ENCODE assay signal across 24 cellular contexts in the genomic region with DNA sequence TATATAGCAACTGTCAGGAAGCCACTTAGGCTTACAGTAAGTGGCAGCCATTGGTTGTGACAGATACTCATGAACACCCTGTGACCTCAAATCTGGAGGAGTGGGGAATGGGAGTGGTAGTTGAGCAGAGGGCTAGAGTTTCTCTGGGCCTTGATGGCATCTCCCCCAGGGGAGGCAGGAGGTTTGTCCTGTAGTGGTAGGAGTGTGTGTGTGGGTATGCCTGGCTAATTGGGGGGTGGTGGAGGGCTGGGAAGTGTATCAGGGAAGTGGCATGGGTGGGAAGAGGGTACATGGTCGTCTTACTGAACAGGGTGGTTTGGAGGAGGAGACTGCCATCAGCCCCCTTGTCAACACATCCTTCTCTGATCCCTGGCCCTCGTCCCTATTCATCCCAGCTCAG.
DNase-seq lines count a peak whose midpoint lies in the region; FAIRE-seq and TF ChIP-seq lines count a peak whose summit lies in the region.
"Had no signal": no experiment of that assay in that cellular context is flagged by ENCODE, and none has a peak within 500 bp of the region (broad histone marks: within the 10 kb centered on the region; RNA-seq: fewer than 3 reads in every experiment).

No MANE protein-coding gene starts in this region.

- POLR2A ChIA-PET in HEK293 (lab: Yijun Ruan, JAX), result interaction anchor here (0.6 kb wide), 1 partner anchor 14 kb away, joined by 3 read pairs; no protein-coding TSS in a partner anchor

- no peak for DNase-seq in breast epithelium (ENCODE audit: low spot score in 2 of 2)
- no peak for DNase-seq in mammary epithelial cell
- DNase-seq in kidney, result peak; percentile 15
- no peak for DNase-seq in DMS153 treated with DMSO at 0.1 percent for 48 hours (lab: John Stamatoyannopoulos, UW; ENCODE audit: unreplicated experiment)
- no peak for DNase-seq in stimulated activated naive CD4-positive, alpha-beta T cell treated with Interleukin-2 at 50 U/mL for 16 hours (lab: John Stamatoyannopoulos, UW)
- DNase-seq: AML-193; Caco-2; Calu3; CD4-positive, alpha-beta T cell; CD8-positive, alpha-beta T cell; DMS53; DMS79; DND-41; EL; GDM1 had no signal

- no peak for TF ChIP-seq POLR2A in breast epithelium (IDR thresholded peaks at IDR 0.05)

- no peaks in the 10 kb centered on the region for H3K9me3 ChIP-seq in breast epithelium
- H3K9me3 ChIP-seq in mammary epithelial cell (replicated peaks; ENCODE audit: insufficient read depth, low read length), result no peaks in the 10 kb centered on the region
- H3K9me3 ChIP-seq in HEK293 (ENCODE audit: control insufficient read depth, insufficient read depth, low read depth, low read length), result no peaks in the 10 kb centered on the region
- H3K9me3 ChIP-seq in kidney (ENCODE audit: control insufficient read depth in 1 of 2, low read length in 2 of 2), result no peaks in the 10 kb centered on the region
- H3K9me3 ChIP-seq: A549; BLaER1 treated with 17β-estradiol and CSF1 and Interleukin-3, amounts not matched to agents 10 nM and 100 nM; Caco-2 had no signal

- no peaks in the 10 kb centered on the region for H3K79me2 ChIP-seq in mammary epithelial cell (ENCODE audit: insufficient read depth, low read length)

- H3K36me3 ChIP-seq in breast epithelium (no peaks in the 10 kb centered on the region), mammary epithelial cell (ENCODE audit: insufficient read depth, low read length) (no peaks in the 10 kb centered on the region), HEK293 (ENCODE audit: control insufficient read depth in 2 of 2, insufficient read depth in 1 of 2, low read length in 2 of 2) (peaks cover 0 to 3% of the 10 kb centered on the region in 2 experiments; a peak in 1 of 3 replicates), kidney (ENCODE audit: control insufficient read depth in 1 of 2, insufficient read depth in 2 of 2, low read length in 2 of 2) (no peaks in the 10 kb centered on the region)
- H3K36me3 ChIP-seq: BLaER1 treated with 17β-estradiol and CSF1 and Interleukin-3, amounts not matched to agents 10 nM and 100 nM had no signal

- in situ Hi-C loops in mammary epithelial cell (cut with MboI; ENCODE audit: low sequenced_read_pairs in 2 of 2), result no loop called here

- no peaks in the 10 kb centered on the region for H3K27me3 ChIP-seq in breast epithelium
- H3K27me3 ChIP-seq in mammary epithelial cell (ENCODE audit: insufficient read depth, low read length), result no peaks in the 10 kb centered on the region
- H3K27me3 ChIP-seq: BLaER1 treated with 17β-estradiol and CSF1 and Interleukin-3, amounts not matched to agents 10 nM and 100 nM had no signal

- H4K20me1 ChIP-seq in mammary epithelial cell (ENCODE audit: insufficient read depth, low read length), result no peaks in the 10 kb centered on the region
- H4K20me1 ChIP-seq: BLaER1 treated with 17β-estradiol and CSF1 and Interleukin-3, amounts not matched to agents 10 nM and 100 nM had no signal

- no peak overlapping the region for H3K4me2 ChIP-seq in mammary epithelial cell (ENCODE audit: insufficient read depth, low read depth, low read length)
- H3K4me2 ChIP-seq: A549; BLaER1 treated with 17β-estradiol and CSF1 and Interleukin-3, amounts not matched to agents 10 nM and 100 nM had no signal

- TF ChIP-seq CTCF in breast epithelium (IDR thresholded peaks at IDR 0.05) (no peak), mammary epithelial cell (conservative IDR thresholded peaks at IDR 0.05 in 1 of 2, IDR thresholded peaks at IDR 0.05 in 1 of 2; ENCODE audit: extremely low read depth in 1 of 2, insufficient read depth in 1 of 2, low read depth in 1 of 2, low read length in 2 of 2) (no peak), HEK293 (tag by site-specific recombination; IDR thresholded peaks at IDR 0.05) (no peak), kidney (IDR thresholded peaks at IDR 0.05; ENCODE audit: borderline replicate concordance, extremely low read depth, insufficient read depth) (no peak)

- WGBS in mammary epithelial cell (ENCODE audit: low coverage, missing lambda C conversion rate), result 50% methylated on average over 2 of the region's 2 CpGs

- dilution Hi-C loops in mammary epithelial cell (cut with HindIII; ENCODE audit: low sequenced_read_pairs), result loop anchor here (5.0 kb wide), 2 partner anchors 75 to 100 kb away; no protein-coding TSS in a partner anchor

- no TSS peak for BruUV-seq in mammary epithelial cell (replicated peaks; lab: Mats Ljungman, UMichigan)

- H3K4me3 ChIP-seq in breast epithelium (no peak overlapping the region), mammary epithelial cell (replicated peaks in 1 of 3; ENCODE audit: insufficient read depth in 1 of 3, low read depth in 2 of 3, low read length in 3 of 3) (no peak overlapping the region), HEK293 (ENCODE audit: low read depth, low read length) (no peak overlapping the region), kidney (ENCODE audit: low read length in 2 of 2) (no peak overlapping the region)
- H3K4me3 ChIP-seq: A549; BLaER1 treated with 17β-estradiol and CSF1 and Interleukin-3, amounts not matched to agents 10 nM and 100 nM; GM12878 had no signal

- H3K27ac ChIP-seq in breast epithelium (peak overlapping the region; percentile 29 to 86), mammary epithelial cell (ENCODE audit: insufficient read depth, low read depth, low read length) (no peak overlapping the region), HEK293 (ENCODE audit: extremely low read depth, low read depth, low read length) (no peak overlapping the region), kidney (ENCODE audit: low read depth in 2 of 2, low read length in 2 of 2) (no peak overlapping the region)
- H3K27ac ChIP-seq: 22Rv1; A549; BLaER1 treated with 17β-estradiol and CSF1 and Interleukin-3, amounts not matched to agents 10 nM and 100 nM; C4-2B had no signal

- H3K9ac ChIP-seq in mammary epithelial cell (ENCODE audit: insufficient read depth, low read length) (no peak overlapping the region), kidney (ENCODE audit: low read length in 2 of 2) (no peak overlapping the region)
- H3K9ac ChIP-seq: BLaER1 treated with 17β-estradiol and CSF1 and Interleukin-3, amounts not matched to agents 10 nM and 100 nM had no signal

- intact Hi-C loops in breast epithelium (cut with DNase I; ENCODE audit: low total_unique reads) (no loop called here), mammary epithelial cell (cut with micrococcal nuclease) (loop anchor here (10.0 kb wide), 1 partner anchor 288 kb away; no protein-coding TSS in a partner anchor), kidney (cut with DNase I) (loop anchor here (5.0 kb wide), 1 partner anchor 75 kb away; no protein-coding TSS in a partner anchor)

- H3K4me1 ChIP-seq in breast epithelium (peaks cover 6 to 8% of the 10 kb centered on the region in 2 donors), mammary epithelial cell (ENCODE audit: insufficient read depth, low read length) (peaks cover 10% of the 10 kb centered on the region), HEK293 (ENCODE audit: control insufficient read depth, insufficient read depth, low read length) (no peaks in the 10 kb centered on the region), kidney (ENCODE audit: control insufficient read depth in 1 of 2, insufficient read depth in 1 of 2, low read depth in 1 of 2, low read length in 2 of 2) (peaks cover 3% of the 10 kb centered on the region in 2 donors)
- H3K4me1 ChIP-seq: Caco-2 had no signal

- H2AFZ ChIP-seq in mammary epithelial cell (ENCODE audit: low read depth, low read length), result no peak overlapping the region

- FAIRE-seq in kidney (lab: Jason Lieb, UNC), result no peak
- FAIRE-seq: A549, D721Med, GM12878, GM12892, GM18507 had no signal

- CTCF ChIA-PET in mammary epithelial cell (lab: Charles Lee; ENCODE audit: low non-redundant PET), result no interaction called here
- CTCF ChIA-PET in HEK293 (lab: Yijun Ruan, JAX), result interaction anchor here (0.7 to 8.1 kb wide), 4 partner anchors 12 to 102 kb away, joined by 3 to 85 read pairs (median 12); no protein-coding TSS in a partner anchor

TF ChIP-seq in HEK293, 187 proteins besides CTCF, POLR2A, EP300 and RAD21:
- no peak for TF ChIP-seq ZNF366 (tag by site-specific recombination; conservative IDR thresholded peaks at IDR 0.05)
- peak; percentile 63 for TF ChIP-seq EGR2 (tag by site-specific recombination; IDR thresholded peaks at IDR 0.05; ENCODE audit: low read depth)
- no peak for TF ChIP-seq SP2 (tag by site-specific recombination; IDR thresholded peaks at IDR 0.05)
- no peak for TF ChIP-seq YY1 (tag by site-specific recombination; IDR thresholded peaks at IDR 0.05)
- peak; percentile 64 for TF ChIP-seq ZFHX2 (tag by site-specific recombination; conservative IDR thresholded peaks at IDR 0.05)
TF ChIP-seq in HEK293: peak in this region for 2.

Comparison
In these comparisons a context has a peak if more than half of its experiments do, and no peak if none do; other contexts are left out.
1. H3K27ac ChIP-seq: peak in breast epithelium (2 of 2); none in mammary epithelial cell (single experiment), HEK293 (single experiment) and kidney (0 of 2).